ENCODE assay signal across 2 cellular contexts in genomic region chr7:150290329-150290728, GRCh38. TPM values are rescaled to one million over a fixed set of nuclear protein-coding genes. Genes with fewer than 3 reads are reported as not detected.
"Had no signal": no experiment of that assay in that cellular context is flagged by ENCODE, and none has a peak within 500 bp of the region (broad histone marks: within the 10 kb centered on the region; RNA-seq: fewer than 3 reads in every experiment).

No MANE protein-coding gene starts in this region.

RNA-seq across cellular contexts. Expression of gene RARRES2, which starts 51.1 kb away (rescaled TPM):
- total RNA-seq: natural killer cell had no signal
- polyA plus RNA-seq: naive thymus-derived CD4-positive, alpha-beta T cell had no signal
